2 cellular contexts compared by ENCODE assay signal in the genomic region with DNA sequence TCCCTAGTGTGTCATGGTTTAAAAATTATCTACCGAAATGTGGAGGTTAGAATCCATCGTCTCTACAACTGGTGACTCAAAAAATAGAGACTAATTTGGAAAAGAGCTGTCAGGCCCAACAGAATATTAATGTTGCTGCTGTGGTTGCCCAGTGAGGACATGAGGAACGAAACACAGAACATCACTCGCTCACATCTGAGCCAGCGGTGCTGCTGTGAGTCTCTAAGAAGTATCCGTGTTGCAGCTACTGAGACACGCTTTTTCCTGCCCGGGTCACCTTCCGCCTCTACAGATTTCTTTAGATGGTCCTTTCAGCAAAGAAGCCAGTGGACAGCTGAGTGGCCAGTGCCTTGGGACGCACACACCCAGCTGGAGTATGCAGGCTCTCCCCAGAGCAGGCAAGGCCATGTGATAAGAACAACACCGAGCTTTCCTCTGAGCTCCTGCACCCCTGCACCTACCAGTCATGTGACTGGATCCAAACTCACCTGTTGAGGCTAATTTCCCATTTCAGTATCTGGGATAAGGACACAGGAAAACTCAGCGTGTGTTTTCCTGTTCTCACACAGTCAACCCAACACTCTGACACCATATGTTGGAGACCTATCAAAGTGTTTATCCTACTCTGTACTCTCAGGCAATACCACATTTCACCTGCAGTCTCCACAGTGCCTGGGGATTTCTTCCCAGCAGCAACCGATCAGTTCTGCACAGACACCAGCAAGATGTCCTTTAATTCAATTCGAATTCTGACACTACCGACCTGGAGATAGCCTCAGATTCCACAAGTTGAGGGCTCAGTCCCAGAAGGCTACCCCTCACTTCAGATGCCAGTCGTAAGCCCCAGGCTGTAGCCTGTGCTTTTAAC.
TF ChIP-seq lines count a peak whose summit lies in the region.

No MANE protein-coding gene starts in this region.

TF ChIP-seq in HCT116, 20 proteins besides CTCF, POLR2A, EP300 and RAD21:
- TF ChIP-seq POLR2AphosphoS5 (IDR thresholded peaks at IDR 0.05; ENCODE audit: low read depth, low read length) (no peak), EZH2 (IDR thresholded peaks at IDR 0.05) (no peak), FOSL1 (IDR thresholded peaks at IDR 0.05; ENCODE audit: low read depth) (no peak), SIN3A (IDR thresholded peaks at IDR 0.05; ENCODE audit: low read depth) (no peak), JUND (IDR thresholded peaks at IDR 0.05) (no peak), CEBPB (IDR thresholded peaks at IDR 0.05; ENCODE audit: low read depth) (no peak), YY1 (IDR thresholded peaks at IDR 0.05; ENCODE audit: extremely low read depth, insufficient replicate concordance, low read depth, low read length) (no peak), ELF1 (IDR thresholded peaks at IDR 0.05; ENCODE audit: borderline replicate concordance, low read depth) (no peak), SRF (IDR thresholded peaks at IDR 0.05; ENCODE audit: low read depth) (no peak), SP1 (IDR thresholded peaks at IDR 0.05; ENCODE audit: low read depth) (no peak), TCF7L2 (IDR thresholded peaks at IDR 0.05; ENCODE audit: borderline replicate concordance, extremely low read depth, insufficient read depth, insufficient read length) (no peak), ZNF274 (IDR thresholded peaks at IDR 0.05; ENCODE audit: low read depth, low read length) (no peak), CBX3 (IDR thresholded peaks at IDR 0.05; ENCODE audit: low read depth) (no peak), ZBTB33 (IDR thresholded peaks at IDR 0.05; ENCODE audit: extremely low read depth, insufficient replicate concordance, low read length) (no peak)
- TF ChIP-seq, protein P1, sequence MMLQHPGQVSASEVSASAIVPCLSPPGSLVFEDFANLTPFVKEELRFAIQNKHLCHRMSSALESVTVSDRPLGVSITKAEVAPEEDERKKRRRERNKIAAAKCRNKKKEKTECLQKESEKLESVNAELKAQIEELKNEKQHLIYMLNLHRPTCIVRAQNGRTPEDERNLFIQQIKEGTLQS (IDR thresholded peaks at IDR 0.05): no peak

TF ChIP-seq in H1, 55 proteins besides CTCF, POLR2A, EP300 and RAD21:
- TF ChIP-seq BRCA1 (IDR thresholded peaks at IDR 0.05; ENCODE audit: low read depth, low read length) (no peak), CTBP2 (IDR thresholded peaks at IDR 0.05; ENCODE audit: borderline replicate concordance, insufficient read depth, insufficient read length, low read length) (no peak), EGR1 (IDR thresholded peaks at IDR 0.05; ENCODE audit: borderline replicate concordance, low read depth, low read length) (no peak), MAFK (IDR thresholded peaks at IDR 0.05; ENCODE audit: low read depth, low read length) (no peak), TAF1 (IDR thresholded peaks at IDR 0.05; ENCODE audit: low read depth, low read length) (no peak), KDM4A (IDR thresholded peaks at IDR 0.05; ENCODE audit: low read depth, low read length, severe bottlenecking) (no peak), SP1 (IDR thresholded peaks at IDR 0.05; ENCODE audit: low read depth, low read length) (no peak)
- TF ChIP-seq, protein P2, sequence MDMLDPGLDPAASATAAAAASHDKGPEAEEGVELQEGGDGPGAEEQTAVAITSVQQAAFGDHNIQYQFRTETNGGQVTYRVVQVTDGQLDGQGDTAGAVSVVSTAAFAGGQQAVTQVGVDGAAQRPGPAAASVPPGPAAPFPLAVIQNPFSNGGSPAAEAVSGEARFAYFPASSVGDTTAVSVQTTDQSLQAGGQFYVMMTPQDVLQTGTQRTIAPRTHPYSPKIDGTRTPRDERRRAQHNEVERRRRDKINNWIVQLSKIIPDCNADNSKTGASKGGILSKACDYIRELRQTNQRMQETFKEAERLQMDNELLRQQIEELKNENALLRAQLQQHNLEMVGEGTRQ (IDR thresholded peaks at IDR 0.05; ENCODE audit: low read length): no peak
